22 cellular contexts compared by ENCODE assay signal in the genomic region with DNA sequence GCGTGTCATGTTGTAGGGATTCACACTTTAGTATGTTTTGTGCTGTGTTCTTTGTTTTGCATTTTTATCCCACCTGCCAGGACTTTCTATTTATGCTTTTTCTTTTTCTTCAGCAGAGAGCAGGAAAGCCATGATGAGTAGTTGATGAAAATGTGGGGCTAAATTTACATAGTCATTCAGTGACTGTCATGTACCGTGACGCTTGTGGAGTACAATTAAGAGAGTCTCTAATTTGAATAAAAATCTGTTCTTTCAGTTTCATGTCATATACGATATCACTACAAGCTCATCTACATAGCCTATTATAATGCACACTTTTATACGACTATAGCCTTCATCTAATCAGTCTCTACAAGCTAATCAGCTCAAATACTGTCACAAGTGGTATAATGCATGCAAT.
A peak's percentile ranks its signal among the peaks of the same experiment; 100 is the strongest.
DNase-seq lines count a peak whose midpoint lies in the region; ATAC-seq and TF ChIP-seq lines count a peak whose summit lies in the region.
"Had no signal": no experiment of that assay in that cellular context is flagged by ENCODE, and none has a peak within 500 bp of the region (broad histone marks: within the 10 kb centered on the region; RNA-seq: fewer than 3 reads in every experiment).

No MANE protein-coding gene starts in this region.

- DNase-seq in stimulated activated effector memory CD8-positive, alpha-beta T cell treated with anti-CD3 and anti-CD28 coated beads, Interleukin-12 subunit alpha, Interleukin-12 subunit beta, amount 100 ng/mL, for 72 hours (ENCODE audit: low spot score in 2 of 2): no peak
- DNase-seq in COR-L47 (lab: John Stamatoyannopoulos, UW): no peak
- no peak for DNase-seq in stimulated activated naive CD8-positive, alpha-beta T cell treated with anti-CD3 and anti-CD28 coated beads, Interleukin-15, amount 100 ng/mL, for 72 hours
- DNase-seq: activated CD4-positive, alpha-beta T cell treated with anti-CD3 and anti-CD28 coated beads for 1 hour; activated gamma-delta T cell; activated naive CD8-positive, alpha-beta T cell treated with anti-CD3 and anti-CD28 coated beads, Interleukin-2, amount 50 U/mL, for 24 hours; glutamatergic neuron; kidney; NCI-H1417 treated with DMSO at 0.1 percent for 48 hours; NCI-H446 treated with DMSO at 0.1 percent for 48 hours; Peyer's patch; right lobe of liver; SIG-M5; stimulated activated CD4-positive, alpha-beta T cell treated with anti-CD3 and anti-CD28 coated beads, Interleukin-4, amount 100 ng/mL, for 4 hours; T-cell; thyroid gland had no signal

- no peak overlapping the region for H3K27ac Mint-ChIP-seq in stimulated activated effector memory CD8-positive, alpha-beta T cell treated with anti-CD3 and anti-CD28 coated beads, Interleukin-12 subunit alpha, Interleukin-12 subunit beta, amount 100 ng/mL, for 72 hours
- no peak overlapping the region for H3K27ac Mint-ChIP-seq in stimulated activated naive CD8-positive, alpha-beta T cell treated with anti-CD3 and anti-CD28 coated beads, Interleukin-15, amount 100 ng/mL, for 72 hours
- H3K27ac Mint-ChIP-seq: activated naive CD8-positive, alpha-beta T cell treated with anti-CD3 and anti-CD28 coated beads, Interleukin-2, amount 50 U/mL, for 24 hours; nephron; stimulated activated naive CD8-positive, alpha-beta T cell treated with anti-CD3 and anti-CD28 coated beads, Interleukin-15, Interleukin-2, amounts not matched to agents 100 ng/mL and 50 ng/mL, for 24 hours; T-cell had no signal

- H3K4me3 Mint-ChIP-seq in stimulated activated effector memory CD8-positive, alpha-beta T cell treated with anti-CD3 and anti-CD28 coated beads, Interleukin-12 subunit alpha, Interleukin-12 subunit beta, amount 100 ng/mL, for 72 hours: no peak overlapping the region
- no peak overlapping the region for H3K4me3 Mint-ChIP-seq in stimulated activated naive CD8-positive, alpha-beta T cell treated with anti-CD3 and anti-CD28 coated beads, Interleukin-15, amount 100 ng/mL, for 72 hours
- H3K4me3 Mint-ChIP-seq: activated naive CD8-positive, alpha-beta T cell treated with anti-CD3 and anti-CD28 coated beads, Interleukin-2, amount 50 U/mL, for 24 hours; nephron; stimulated activated naive CD8-positive, alpha-beta T cell treated with anti-CD3 and anti-CD28 coated beads, Interleukin-15, Interleukin-2, amounts not matched to agents 100 ng/mL and 50 ng/mL, for 24 hours; T-cell had no signal

- H3K4me1 Mint-ChIP-seq in stimulated activated effector memory CD8-positive, alpha-beta T cell treated with anti-CD3 and anti-CD28 coated beads, Interleukin-12 subunit alpha, Interleukin-12 subunit beta, amount 100 ng/mL, for 72 hours: peaks cover 7% of the 10 kb centered on the region
- H3K4me1 Mint-ChIP-seq in stimulated activated naive CD8-positive, alpha-beta T cell treated with anti-CD3 and anti-CD28 coated beads, Interleukin-15, amount 100 ng/mL, for 72 hours: no peaks in the 10 kb centered on the region
- H3K4me1 Mint-ChIP-seq: activated naive CD8-positive, alpha-beta T cell treated with anti-CD3 and anti-CD28 coated beads, Interleukin-2, amount 50 U/mL, for 24 hours; nephron; T-cell had no signal

- peaks cover under 1% of the 10 kb centered on the region for H3K27me3 Mint-ChIP-seq in stimulated activated naive CD8-positive, alpha-beta T cell treated with anti-CD3 and anti-CD28 coated beads, Interleukin-15, amount 100 ng/mL, for 72 hours

- peak; percentile 90 for ATAC-seq in GM18867 (IDR thresholded peaks at IDR 0.05; ENCODE audit: unreplicated experiment)
- peak; percentile 57 for ATAC-seq in GM21367 (IDR thresholded peaks at IDR 0.05; ENCODE audit: unreplicated experiment)
- peak; percentile 53 for ATAC-seq in HG03520 (IDR thresholded peaks at IDR 0.05; ENCODE audit: unreplicated experiment)
- ATAC-seq in stimulated activated effector memory CD8-positive, alpha-beta T cell treated with anti-CD3 and anti-CD28 coated beads, Interleukin-12 subunit alpha, Interleukin-12 subunit beta, amount 100 ng/mL, for 72 hours: peak; percentile 70
- ATAC-seq in SK-N-SH treated with all-trans-retinoic acid at 6 μM for 48 hours: no peak
- no peak for ATAC-seq in stimulated activated naive CD8-positive, alpha-beta T cell treated with anti-CD3 and anti-CD28 coated beads, Interleukin-15, amount 100 ng/mL, for 72 hours
- ATAC-seq: activated naive CD8-positive, alpha-beta T cell treated with anti-CD3 and anti-CD28 coated beads, Interleukin-2, amount 50 U/mL, for 24 hours; right lobe of liver; T-cell had no signal

- H3K36me3 Mint-ChIP-seq in stimulated activated effector memory CD8-positive, alpha-beta T cell treated with anti-CD3 and anti-CD28 coated beads, Interleukin-12 subunit alpha, Interleukin-12 subunit beta, amount 100 ng/mL, for 72 hours: no peaks in the 10 kb centered on the region
- H3K36me3 Mint-ChIP-seq: T-cell had no signal

- H3K9me3 Mint-ChIP-seq in stimulated activated effector memory CD8-positive, alpha-beta T cell treated with anti-CD3 and anti-CD28 coated beads, Interleukin-12 subunit alpha, Interleukin-12 subunit beta, amount 100 ng/mL, for 72 hours: no peaks in the 10 kb centered on the region
- no peaks in the 10 kb centered on the region for H3K9me3 Mint-ChIP-seq in stimulated activated naive CD8-positive, alpha-beta T cell treated with anti-CD3 and anti-CD28 coated beads, Interleukin-15, amount 100 ng/mL, for 72 hours
- H3K9me3 Mint-ChIP-seq: activated naive CD8-positive, alpha-beta T cell treated with anti-CD3 and anti-CD28 coated beads, Interleukin-2, amount 50 U/mL, for 24 hours; stimulated activated naive CD8-positive, alpha-beta T cell treated with anti-CD3 and anti-CD28 coated beads, Interleukin-15, Interleukin-2, amounts not matched to agents 100 ng/mL and 50 ng/mL, for 24 hours; T-cell had no signal

TF ChIP-seq in SK-N-SH treated with all-trans-retinoic acid at 6 μM for 48 hours, 23 proteins besides CTCF, POLR2A, EP300 and RAD21 (continues in another document):
- no peak for TF ChIP-seq ZNF8 (CRISPR knock-in tag; IDR thresholded peaks at IDR 0.05)
- no peak for TF ChIP-seq RARB (CRISPR knock-in tag; IDR thresholded peaks at IDR 0.05)
- TF ChIP-seq, protein P1, sequence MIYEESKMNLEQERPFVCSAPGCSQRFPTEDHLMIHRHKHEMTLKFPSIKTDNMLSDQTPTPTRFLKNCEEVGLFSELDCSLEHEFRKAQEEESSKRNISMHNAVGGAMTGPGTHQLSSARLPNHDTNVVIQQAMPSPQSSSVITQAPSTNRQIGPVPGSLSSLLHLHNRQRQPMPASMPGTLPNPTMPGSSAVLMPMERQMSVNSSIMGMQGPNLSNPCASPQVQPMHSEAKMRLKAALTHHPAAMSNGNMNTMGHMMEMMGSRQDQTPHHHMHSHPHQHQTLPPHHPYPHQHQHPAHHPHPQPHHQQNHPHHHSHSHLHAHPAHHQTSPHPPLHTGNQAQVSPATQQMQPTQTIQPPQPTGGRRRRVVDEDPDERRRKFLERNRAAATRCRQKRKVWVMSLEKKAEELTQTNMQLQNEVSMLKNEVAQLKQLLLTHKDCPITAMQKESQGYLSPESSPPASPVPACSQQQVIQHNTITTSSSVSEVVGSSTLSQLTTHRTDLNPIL (CRISPR knock-in tag; IDR thresholded peaks at IDR 0.05; ENCODE audit: low read depth): no peak
- TF ChIP-seq, protein P2, sequence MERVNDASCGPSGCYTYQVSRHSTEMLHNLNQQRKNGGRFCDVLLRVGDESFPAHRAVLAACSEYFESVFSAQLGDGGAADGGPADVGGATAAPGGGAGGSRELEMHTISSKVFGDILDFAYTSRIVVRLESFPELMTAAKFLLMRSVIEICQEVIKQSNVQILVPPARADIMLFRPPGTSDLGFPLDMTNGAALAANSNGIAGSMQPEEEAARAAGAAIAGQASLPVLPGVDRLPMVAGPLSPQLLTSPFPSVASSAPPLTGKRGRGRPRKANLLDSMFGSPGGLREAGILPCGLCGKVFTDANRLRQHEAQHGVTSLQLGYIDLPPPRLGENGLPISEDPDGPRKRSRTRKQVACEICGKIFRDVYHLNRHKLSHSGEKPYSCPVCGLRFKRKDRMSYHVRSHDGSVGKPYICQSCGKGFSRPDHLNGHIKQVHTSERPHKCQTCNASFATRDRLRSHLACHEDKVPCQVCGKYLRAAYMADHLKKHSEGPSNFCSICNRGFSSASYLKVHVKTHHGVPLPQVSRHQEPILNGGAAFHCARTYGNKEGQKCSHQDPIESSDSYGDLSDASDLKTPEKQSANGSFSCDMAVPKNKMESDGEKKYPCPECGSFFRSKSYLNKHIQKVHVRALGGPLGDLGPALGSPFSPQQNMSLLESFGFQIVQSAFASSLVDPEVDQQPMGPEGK (CRISPR knock-in tag; IDR thresholded peaks at IDR 0.05; ENCODE audit: borderline replicate concordance): no peak
- no peak for TF ChIP-seq OSR1 (CRISPR knock-in tag; IDR thresholded peaks at IDR 0.05)
- TF ChIP-seq ZC3H10 (CRISPR knock-in tag; IDR thresholded peaks at IDR 0.05): no peak
- no peak for TF ChIP-seq ZNF565 (CRISPR knock-in tag; conservative IDR thresholded peaks at IDR 0.05; ENCODE audit: low read depth)
- no peak for TF ChIP-seq TOX (CRISPR knock-in tag; IDR thresholded peaks at IDR 0.05; ENCODE audit: borderline replicate concordance)
- TF ChIP-seq ZFP30 (CRISPR knock-in tag; IDR thresholded peaks at IDR 0.05): no peak
- TF ChIP-seq BACH2 (CRISPR knock-in tag; IDR thresholded peaks at IDR 0.05; ENCODE audit: borderline replicate concordance): no peak
- no peak for TF ChIP-seq ARNTL (CRISPR knock-in tag; IDR thresholded peaks at IDR 0.05; ENCODE audit: borderline replicate concordance, low read depth)
- no peak for TF ChIP-seq SNAI2 (CRISPR knock-in tag; IDR thresholded peaks at IDR 0.05)
- TF ChIP-seq TCF4 (CRISPR knock-in tag; IDR thresholded peaks at IDR 0.05; ENCODE audit: borderline replicate concordance): no peak
- TF ChIP-seq ZFP3 (CRISPR knock-in tag; IDR thresholded peaks at IDR 0.05): no peak
- no peak for TF ChIP-seq CSDC2 (CRISPR knock-in tag; IDR thresholded peaks at IDR 0.05)
- no peak for TF ChIP-seq ISL1 (CRISPR knock-in tag; IDR thresholded peaks at IDR 0.05)
- no peak for TF ChIP-seq GLIS3 (CRISPR knock-in tag; IDR thresholded peaks at IDR 0.05)

Comparison
In these comparisons a context has a peak if more than half of its experiments do, and no peak if none do; other contexts are left out.
1. ATAC-seq: peak in GM18867 (single experiment), GM21367 (single experiment), HG03520 (single experiment) and stimulated activated effector memory CD8-positive, alpha-beta T cell treated with anti-CD3 and anti-CD28 coated beads, Interleukin-12 subunit alpha, Interleukin-12 subunit beta, amount 100 ng/mL, for 72 hours (single experiment); none in SK-N-SH treated with all-trans-retinoic acid at 6 μM for 48 hours (single experiment) and stimulated activated naive CD8-positive, alpha-beta T cell treated with anti-CD3 and anti-CD28 coated beads, Interleukin-15, amount 100 ng/mL, for 72 hours (single experiment).